Comparison of ENCODE assay signal across 8 cellular contexts in the genomic region with DNA sequence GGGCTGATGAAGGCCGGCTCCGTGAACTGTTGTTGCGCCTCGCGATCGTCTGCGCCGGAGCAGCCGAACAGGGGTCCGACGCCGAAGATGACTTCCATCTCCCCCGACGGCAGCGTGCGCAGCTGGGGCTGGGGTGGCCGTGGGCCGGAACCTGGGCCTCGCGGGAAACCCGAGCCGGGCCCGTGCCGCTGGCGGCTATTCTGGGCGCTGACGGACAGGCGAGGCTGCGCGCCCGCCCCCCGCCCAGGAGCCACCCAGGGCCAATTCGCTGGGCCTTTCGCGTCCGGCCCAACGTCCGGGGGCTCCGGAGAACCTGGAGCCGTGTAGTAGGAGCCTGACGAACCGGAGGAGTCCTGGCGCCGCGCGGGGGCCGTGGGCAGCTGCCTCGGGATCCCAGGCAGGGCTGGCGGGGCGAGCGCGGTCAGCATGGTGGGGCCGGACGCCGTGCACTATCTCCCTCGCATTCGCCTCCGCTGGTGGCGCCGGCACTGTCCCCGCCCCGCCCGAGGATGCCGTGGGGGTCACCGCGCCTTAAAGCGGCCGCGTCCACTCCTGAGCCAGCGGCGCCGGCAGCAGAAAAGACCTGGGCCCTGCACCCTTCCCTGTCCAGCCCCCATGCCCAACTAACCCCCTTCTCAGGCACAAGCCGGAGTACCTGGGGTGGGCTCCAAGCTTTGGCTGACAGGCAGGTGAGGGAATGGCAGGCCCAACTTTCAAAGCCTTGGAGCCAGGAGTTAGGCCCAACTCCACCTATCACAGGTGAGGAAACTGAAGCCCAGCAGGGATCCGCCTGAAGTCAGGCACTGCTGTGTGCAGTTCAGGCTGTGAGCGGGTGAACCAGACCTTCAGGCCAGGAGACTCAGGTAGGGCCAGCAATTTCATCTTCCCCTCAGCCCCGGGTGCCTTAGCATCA. TPM values are rescaled to one million over a fixed set of nuclear protein-coding genes. Genes with fewer than 3 reads are reported as not detected.
DNase-seq lines count a peak whose midpoint lies in the region; ATAC-seq and TF ChIP-seq lines count a peak whose summit lies in the region.

A gene with protein sequence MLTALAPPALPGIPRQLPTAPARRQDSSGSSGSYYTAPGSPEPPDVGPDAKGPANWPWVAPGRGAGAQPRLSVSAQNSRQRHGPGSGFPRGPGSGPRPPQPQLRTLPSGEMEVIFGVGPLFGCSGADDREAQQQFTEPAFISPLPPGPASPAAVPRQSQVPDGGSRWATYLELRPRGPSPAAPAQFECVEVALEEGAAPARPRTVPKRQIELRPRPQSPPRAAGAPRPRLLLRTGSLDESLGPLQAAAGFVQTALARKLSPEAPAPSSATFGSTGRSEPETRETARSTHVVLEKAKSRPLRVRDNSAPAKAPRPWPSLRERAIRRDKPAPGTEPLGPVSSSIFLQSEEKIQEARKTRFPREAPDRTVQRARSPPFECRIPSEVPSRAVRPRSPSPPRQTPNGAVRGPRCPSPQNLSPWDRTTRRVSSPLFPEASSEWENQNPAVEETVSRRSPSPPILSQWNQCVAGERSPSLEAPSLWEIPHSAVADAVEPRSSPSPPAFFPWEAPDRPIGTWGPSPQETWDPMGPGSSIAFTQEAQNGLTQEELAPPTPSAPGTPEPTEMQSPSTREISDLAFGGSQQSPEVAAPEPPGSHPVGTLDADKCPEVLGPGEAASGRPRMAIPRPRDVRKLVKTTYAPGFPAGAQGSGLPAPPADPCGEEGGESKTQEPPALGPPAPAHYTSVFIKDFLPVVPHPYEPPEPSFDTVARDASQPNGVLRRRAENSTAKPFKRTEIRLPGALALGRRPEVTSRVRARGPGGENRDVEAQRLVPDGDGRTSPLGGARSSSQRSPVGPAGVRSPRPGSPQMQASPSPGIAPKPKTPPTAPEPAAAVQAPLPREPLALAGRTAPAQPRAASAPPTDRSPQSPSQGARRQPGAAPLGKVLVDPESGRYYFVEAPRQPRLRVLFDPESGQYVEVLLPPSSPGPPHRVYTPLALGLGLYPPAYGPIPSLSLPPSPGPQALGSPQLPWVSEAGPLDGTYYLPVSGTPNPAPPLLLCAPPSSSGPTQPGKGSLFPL (minus strand): TSS at position 451 of the 913 bp plus-strand sequence. CDS start 23 bp downstream, at position 428.

- no TSS peak for BruUV-seq in OCI-LY7 (replicated peaks; lab: Mats Ljungman, UMichigan)

- no peaks in the 10 kb centered on the region for H3K9me3 ChIP-seq in BLaER1
- H3K9me3 ChIP-seq in OCI-LY7 (ENCODE audit: low read length) = no peaks in the 10 kb centered on the region
- H3K9me3 ChIP-seq in neuronal stem cell (replicated peaks in 1 of 2; ENCODE audit: control insufficient read depth in 2 of 2, insufficient read depth in 1 of 2, low read depth in 1 of 2, low read length in 2 of 2) = peaks cover 0 to 17% of the 10 kb centered on the region in 2 donors

- peak within 1 kb of the TSS; percentile 98 for H3K9ac ChIP-seq in BLaER1
- H3K9ac ChIP-seq in neuronal stem cell (ENCODE audit: low read depth, low read length, poor library complexity) = peak within 1 kb of the TSS; percentile 80

- H2AFZ ChIP-seq in OCI-LY7 (ENCODE audit: low read length) = no peak within 1 kb of the TSS
- H2AFZ ChIP-seq in neuronal stem cell (ENCODE audit: low read length) = peak within 1 kb of the TSS; percentile 87

- H2BK15ac ChIP-seq in neuronal stem cell (ENCODE audit: low read length) = peak within 1 kb of the TSS; percentile 81

- H3K27me3 ChIP-seq in BLaER1 = no peaks in the 10 kb centered on the region
- H3K27me3 ChIP-seq in neuronal stem cell (ENCODE audit: control insufficient read depth in 3 of 3, insufficient read depth in 3 of 3, low read depth in 1 of 3, low read length in 3 of 3) = peaks cover 25 to 52% (median 46%) of the 10 kb centered on the region in 3 experiments

- no CpG with 5 or more reads among the region's 76 CpGs for WGBS in neuronal stem cell (ENCODE audit: extremely low coverage in 2 of 2, insufficient read length in 2 of 2, insufficient replicate concordance in 1 of 2), 2 donors

- H3K4me1 ChIP-seq in BLaER1 (peaks cover 71% of the 10 kb centered on the region), OCI-LY7 (ENCODE audit: insufficient read depth, low read length, poor library complexity, severe bottlenecking) (peaks cover 57% of the 10 kb centered on the region), neuronal stem cell (ENCODE audit: control insufficient read depth in 2 of 2, insufficient read depth in 1 of 2, low read depth in 1 of 2, low read length in 2 of 2) (peaks cover 0 to 6% of the 10 kb centered on the region in 2 donors)

- peak within 1 kb of the TSS; percentile 71 for H3K14ac ChIP-seq in neuronal stem cell (ENCODE audit: low read length)

- peak within 1 kb of the TSS; percentile 78 for H3K4me3 ChIP-seq in BLaER1
- peak within 1 kb of the TSS; percentile 79 for H3K4me3 ChIP-seq in OCI-LY7 (ENCODE audit: low read depth, low read length, poor library complexity, severe bottlenecking)
- peak within 1 kb of the TSS; percentile 6 to 76 for H3K4me3 ChIP-seq in neuronal stem cell (ENCODE audit: low read length in 2 of 2)

- H3K4ac ChIP-seq in neuronal stem cell (ENCODE audit: low read length) = peak within 1 kb of the TSS; percentile 66

- peaks cover 27% of the 10 kb centered on the region; the same call in 1 of the 2 replicates for H3K79me2 ChIP-seq in OCI-LY7 (ENCODE audit: insufficient read depth, low read depth, low read length)

- peak within 1 kb of the TSS; percentile 91 for H2AK5ac ChIP-seq in neuronal stem cell (ENCODE audit: low read depth, low read length)

- POLR2A ChIA-PET in OCI-LY7 (lab: Charles Lee) = interaction anchor here (1.8 kb wide), 1 partner anchor 12 kb away, joined by 7 read pairs; no protein-coding TSS in a partner anchor

- H2BK120ac ChIP-seq in neuronal stem cell (ENCODE audit: low read depth, low read length) = peak within 1 kb of the TSS; percentile 39

- H3K18ac ChIP-seq in neuronal stem cell (ENCODE audit: low read length) = peak within 1 kb of the TSS; percentile 95

- peak within 1 kb of the TSS; percentile 48 for H4K8ac ChIP-seq in neuronal stem cell (ENCODE audit: low read depth, low read length)

- peak within 1 kb of the TSS; percentile 100 for H3K27ac ChIP-seq in BLaER1
- peak within 1 kb of the TSS; percentile 90 for H3K27ac ChIP-seq in OCI-LY7 (ENCODE audit: low read depth, low read length, poor library complexity, severe bottlenecking)
- no peak within 1 kb of the TSS for H3K27ac ChIP-seq in neuronal stem cell (replicated peaks; ENCODE audit: low read length)

- H4K20me1 ChIP-seq in BLaER1 (peaks cover 29% of the 10 kb centered on the region), OCI-LY7 (ENCODE audit: insufficient read depth, low read length) (no peaks in the 10 kb centered on the region)

- no peak for ATAC-seq in HG03095 (IDR thresholded peaks at IDR 0.05; ENCODE audit: unreplicated experiment)
- no peak for ATAC-seq in HG03175 (IDR thresholded peaks at IDR 0.05; ENCODE audit: unreplicated experiment)

- no peak within 1 kb of the TSS for H4K91ac ChIP-seq in neuronal stem cell (ENCODE audit: low read depth, low read length, poor library complexity)

- H3K9me2 ChIP-seq in OCI-LY7 (ENCODE audit: insufficient read depth, low read length) = no peaks in the 10 kb centered on the region

- DNase-seq in OCI-LY7 (ENCODE audit: low spot score) (no peak), fibroblast of gingiva (ENCODE audit: low read depth) (peak; percentile 23), neuronal stem cell (ENCODE audit: low spot score) (no peak), inferior parietal cortex (ENCODE audit: extremely low spot score) (no peak), NCI-H510A (lab: John Stamatoyannopoulos, UW) (no peak)

- peaks cover 2% of the 10 kb centered on the region for H3K79me1 ChIP-seq in neuronal stem cell (ENCODE audit: low read depth, low read length)

- peak within 1 kb of the TSS; percentile 76 for H3K23ac ChIP-seq in neuronal stem cell (ENCODE audit: low read depth, low read length, poor library complexity)

- intact Hi-C loops in OCI-LY7 (cut with micrococcal nuclease; ENCODE audit: unreplicated experiment) = loop anchor here (5.0 kb wide), 2 partner anchors 118 to 818 kb away; a partner anchor contains a TSS

- H2BK5ac ChIP-seq in neuronal stem cell (ENCODE audit: low read length) = peak within 1 kb of the TSS; percentile 10

- H3K4me2 ChIP-seq in BLaER1 = peak within 1 kb of the TSS; percentile 99
- H3K4me2 ChIP-seq in OCI-LY7 (ENCODE audit: low read length) = peak within 1 kb of the TSS; percentile 99
- H3K4me2 ChIP-seq in neuronal stem cell (ENCODE audit: insufficient read depth, low read length, poor library complexity, severe bottlenecking) = peak within 1 kb of the TSS; percentile 77

- H3K36me3 ChIP-seq in BLaER1 (peaks cover 29% of the 10 kb centered on the region), OCI-LY7 (ENCODE audit: insufficient read depth, low read length) (peaks cover 28% of the 10 kb centered on the region), neuronal stem cell (replicated peaks in 1 of 2; ENCODE audit: control insufficient read depth in 2 of 2, insufficient read depth in 2 of 2, low read length in 2 of 2) (peaks cover 0 to 6% of the 10 kb centered on the region in 2 donors)

- no peak for TF ChIP-seq CTCF in OCI-LY7 (conservative IDR thresholded peaks at IDR 0.05; ENCODE audit: low read length)

- H2BK12ac ChIP-seq in neuronal stem cell (ENCODE audit: low read length) = peak within 1 kb of the TSS; percentile 6

- CTCF ChIA-PET in OCI-LY7 (lab: Charles Lee; ENCODE audit: unreplicated experiment) = no interaction called here

RNA-seq across cellular contexts. Expression of the gene that starts here (rescaled TPM):
- total RNA-seq in OCI-LY7 (2014; rRNA removed; shearing (Covaris generic)) = 4.4 and 4.6 TPM in 2 replicates
- total RNA-seq in OCI-LY7 (2022) = 4.6 and 5.9 TPM in 2 replicates
- polyA plus RNA-seq in neuronal stem cell (2013, experiment 1 of 2) = 2.0 TPM
- 2.1 TPM for polyA plus RNA-seq in neuronal stem cell (2013, experiment 2 of 2)
